ENCODE assay signal across 25 cellular contexts in genomic region chr1:152166966-152167365, GRCh38. TPM values are rescaled to one million over a fixed set of nuclear protein-coding genes. Genes with fewer than 3 reads are reported as not detected.
"Had no signal": no experiment of that assay in that cellular context is flagged by ENCODE, and none has a peak within 500 bp of the region (broad histone marks: within the 10 kb centered on the region; RNA-seq: fewer than 3 reads in every experiment).

No MANE protein-coding gene starts in this region.

- H3K9me3 ChIP-seq: upper lobe of left lung had no signal

- DNase-seq: activated CD4-positive, alpha-beta T cell treated with anti-CD3 and anti-CD28 coated beads for 4 hours; activated CD8-positive, alpha-beta memory T cell treated with anti-CD3 and anti-CD28 coated beads, Interleukin-2, amount 50 U/mL, for 4 hours; activated CD8-positive, alpha-beta T cell treated with anti-CD3 and anti-CD28 coated beads, Interleukin-2, amount 10 ng/mL, durations not matched to agents 7 days and 5 days; activated gamma-delta T cell; activated naive CD8-positive, alpha-beta T cell treated with anti-CD3 and anti-CD28 coated beads, Interleukin-2, amount 10 ng/mL, durations not matched to agents 7 days and 5 days; activated T-cell treated with anti-CD3 and anti-CD28 coated beads, Interleukin-2, amount 50 U/mL, for 48 hours; anterior cingulate cortex; cerebellar nuclear complex; effector memory CD8-positive, alpha-beta T cell; islet precursor cell; nucleus accumbens; posterior cingulate gyrus; stimulated activated CD4-positive, alpha-beta T cell treated with anti-CD3 and anti-CD28 coated beads, Interleukin-4, amount 100 ng/mL, for 24 hours; stimulated activated naive CD4-positive, alpha-beta T cell treated with Interleukin-2 at 50 U/mL for 16 hours; substantia nigra; upper lobe of left lung had no signal

- H3K4me3 ChIP-seq: hepatocyte, upper lobe of left lung had no signal

- H3K27ac ChIP-seq: hepatocyte, upper lobe of left lung had no signal

- H3K27ac Mint-ChIP-seq: activated CD8-positive, alpha-beta T cell treated with anti-CD3 and anti-CD28 coated beads, Interleukin-2, amount 10 ng/mL, durations not matched to agents 7 days and 5 days; activated naive CD8-positive, alpha-beta T cell treated with anti-CD3 and anti-CD28 coated beads, Interleukin-2, amount 10 ng/mL, durations not matched to agents 7 days and 5 days; effector memory CD8-positive, alpha-beta T cell; memory B cell; natural killer cell treated with Interleukin-12 subunit alpha and Interleukin-12 subunit beta and Interleukin-15 and Interleukin-18, amount 100 ng/mL, for 72 hours; WTC11 had no signal

- H3K36me3 Mint-ChIP-seq: memory B cell; natural killer cell treated with Interleukin-12 subunit alpha and Interleukin-12 subunit beta and Interleukin-15 and Interleukin-18, amount 100 ng/mL, for 72 hours had no signal

- H3K4me1 Mint-ChIP-seq: WTC11 had no signal

- ATAC-seq: activated CD8-positive, alpha-beta T cell treated with anti-CD3 and anti-CD28 coated beads, Interleukin-2, amount 10 ng/mL, durations not matched to agents 7 days and 5 days; effector memory CD8-positive, alpha-beta T cell; left lobe of liver; natural killer cell treated with Interleukin-12 subunit alpha and Interleukin-12 subunit beta and Interleukin-15 and Interleukin-18, amount 100 ng/mL, for 72 hours; WTC11 had no signal

- H2AFZ ChIP-seq: hepatocyte had no signal

- H3K36me3 ChIP-seq: upper lobe of left lung had no signal

- H3K79me2 ChIP-seq: hepatocyte had no signal

- H3K4me3 Mint-ChIP-seq: activated CD8-positive, alpha-beta T cell treated with anti-CD3 and anti-CD28 coated beads, Interleukin-2, amount 10 ng/mL, durations not matched to agents 7 days and 5 days; activated naive CD8-positive, alpha-beta T cell treated with anti-CD3 and anti-CD28 coated beads, Interleukin-2, amount 10 ng/mL, durations not matched to agents 7 days and 5 days; effector memory CD8-positive, alpha-beta T cell; memory B cell; natural killer cell treated with Interleukin-12 subunit alpha and Interleukin-12 subunit beta and Interleukin-15 and Interleukin-18, amount 100 ng/mL, for 72 hours; WTC11 had no signal

- H3K4me2 ChIP-seq: hepatocyte had no signal

- H3K9me3 Mint-ChIP-seq: effector memory CD8-positive, alpha-beta T cell; memory B cell; natural killer cell treated with Interleukin-12 subunit alpha and Interleukin-12 subunit beta and Interleukin-15 and Interleukin-18, amount 100 ng/mL, for 72 hours had no signal

- H3K27me3 ChIP-seq: hepatocyte, upper lobe of left lung had no signal

RNA-seq across cellular contexts. Expression of gene RPTN, which starts 7.9 kb away (rescaled TPM):
- total RNA-seq: activated CD8-positive, alpha-beta T cell treated with anti-CD3 and anti-CD28 coated beads, Interleukin-2, amount 10 ng/mL, durations not matched to agents 7 days and 5 days; activated naive CD8-positive, alpha-beta T cell treated with anti-CD3 and anti-CD28 coated beads, Interleukin-2, amount 10 ng/mL, durations not matched to agents 7 days and 5 days; epithelial cell of proximal tubule; hepatocyte; left lobe of liver; mucosa of gallbladder; natural killer cell treated with Interleukin-12 subunit alpha and Interleukin-12 subunit beta and Interleukin-15 and Interleukin-18, amount 100 ng/mL, for 72 hours; skeletal muscle tissue; T-helper 2 cell treated with Interferon-gamma antibody and Interleukin-4, amounts not matched to agents 100 ng/mL and 5 ng/mL, for 36 hours; upper lobe of left lung; WTC11 had no signal
- polyA plus RNA-seq: hepatocyte had no signal

RNA-seq across cellular contexts. Expression of gene TCHH, which starts 51.7 kb away (rescaled TPM):
- total RNA-seq: hepatocyte, skeletal muscle tissue had no signal
- polyA plus RNA-seq: hepatocyte had no signal

RNA-seq across cellular contexts. Expression of gene HRNR, which starts 57.0 kb away (rescaled TPM):
- total RNA-seq: activated CD8-positive, alpha-beta T cell treated with anti-CD3 and anti-CD28 coated beads, Interleukin-2, amount 10 ng/mL, durations not matched to agents 7 days and 5 days; activated naive CD8-positive, alpha-beta T cell treated with anti-CD3 and anti-CD28 coated beads, Interleukin-2, amount 10 ng/mL, durations not matched to agents 7 days and 5 days; epithelial cell of proximal tubule; hepatocyte; left lobe of liver; mucosa of gallbladder; natural killer cell treated with Interleukin-12 subunit alpha and Interleukin-12 subunit beta and Interleukin-15 and Interleukin-18, amount 100 ng/mL, for 72 hours; skeletal muscle tissue; T-helper 2 cell treated with Interferon-gamma antibody and Interleukin-4, amounts not matched to agents 100 ng/mL and 5 ng/mL, for 36 hours; upper lobe of left lung; WTC11 had no signal
- polyA plus RNA-seq: hepatocyte had no signal
